Comparison of ENCODE assay signal across 24 cellular contexts in the genomic region with DNA sequence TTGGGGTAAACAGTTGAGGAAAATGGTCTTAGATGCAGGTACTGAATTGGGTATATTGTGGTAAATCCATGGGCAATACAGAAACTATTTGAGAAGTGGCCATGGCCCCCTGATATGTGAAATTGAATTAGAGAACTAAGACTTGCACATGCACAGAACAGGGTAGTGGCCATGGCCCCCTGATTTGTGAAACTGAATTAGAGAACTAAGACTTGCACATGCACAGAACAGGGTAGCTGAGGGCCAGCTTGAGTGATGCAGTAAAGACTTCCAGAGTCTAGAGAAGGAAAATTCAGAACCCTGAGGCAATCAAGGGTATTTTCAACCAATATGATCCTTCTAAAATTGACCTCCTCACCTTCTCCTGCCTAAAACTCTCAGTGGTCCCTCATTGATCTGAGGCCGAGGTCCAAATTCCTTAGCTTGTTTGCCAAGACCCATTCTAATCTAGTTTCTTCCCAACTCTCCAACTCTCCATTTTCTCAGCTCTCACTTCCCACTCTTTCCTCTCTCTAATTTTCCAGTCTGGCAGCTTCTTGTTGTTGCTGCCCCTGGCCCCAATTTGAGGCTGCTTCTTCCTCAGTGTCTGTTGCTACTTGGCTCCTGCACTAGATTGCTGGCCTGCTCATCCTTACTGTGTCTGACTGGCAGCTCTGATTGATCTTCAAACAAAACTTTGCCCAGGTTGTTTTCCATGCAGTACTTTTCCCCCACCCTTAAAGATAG.
"Had no signal": no experiment of that assay in that cellular context is flagged by ENCODE, and none has a peak within 500 bp of the region (broad histone marks: within the 10 kb centered on the region; RNA-seq: fewer than 3 reads in every experiment).

No MANE protein-coding gene starts in this region.

- H3K36me3 Mint-ChIP-seq: activated naive CD8-positive, alpha-beta T cell treated with anti-CD3 and anti-CD28 coated beads, Interleukin-2, amount 10 ng/mL, durations not matched to agents 7 days and 5 days had no signal

- H3K27me3 Mint-ChIP-seq: activated CD4-positive, alpha-beta memory T cell treated with anti-CD3 and anti-CD28 coated beads, Interleukin-2, amount 10 ng/mL, durations not matched to agents 7 days and 5 days had no signal

- H3K27ac ChIP-seq: adrenal gland, VCaP had no signal

- H3K4me1 ChIP-seq: adrenal gland had no signal

- H3K27me3 ChIP-seq: adrenal gland, MG63 had no signal

- H3K4me3 Mint-ChIP-seq: activated CD4-positive, alpha-beta memory T cell treated with anti-CD3 and anti-CD28 coated beads, Interleukin-2, amount 10 ng/mL, durations not matched to agents 7 days and 5 days; activated CD4-positive, alpha-beta T cell treated with anti-CD3 and anti-CD28 coated beads for 36 hours; activated naive CD8-positive, alpha-beta T cell treated with anti-CD3 and anti-CD28 coated beads, Interleukin-2, amount 10 ng/mL, durations not matched to agents 7 days and 5 days; activated T-cell treated with anti-CD3 and anti-CD28 coated beads, Interleukin-2, amount 50 U/mL, for 72 hours; T-helper 17 cell had no signal

- H3K9me3 ChIP-seq: adrenal gland, MG63 had no signal

- ATAC-seq: activated CD4-positive, alpha-beta T cell treated with anti-CD3 and anti-CD28 coated beads for 36 hours; activated T-cell treated with anti-CD3 and anti-CD28 coated beads, Interleukin-2, amount 50 U/mL, for 72 hours; T-helper 17 cell had no signal

- H3K27ac Mint-ChIP-seq: activated CD4-positive, alpha-beta memory T cell treated with anti-CD3 and anti-CD28 coated beads, Interleukin-2, amount 10 ng/mL, durations not matched to agents 7 days and 5 days; activated CD4-positive, alpha-beta T cell treated with anti-CD3 and anti-CD28 coated beads for 36 hours; activated naive CD8-positive, alpha-beta T cell treated with anti-CD3 and anti-CD28 coated beads, Interleukin-2, amount 10 ng/mL, durations not matched to agents 7 days and 5 days; activated T-cell treated with anti-CD3 and anti-CD28 coated beads, Interleukin-2, amount 50 U/mL, for 72 hours; activated T-helper 2 cell treated with anti-CD3 and anti-CD28 coated beads, Interferon-gamma antibody, Interleukin-2, Interleukin-4, amounts not matched to agents 10 μg/mL and 5 μg/mL and 100 μg/mL, durations not matched to agents 14 hours and 24 hours and 36 hours; T-helper 17 cell had no signal

- H3K4me1 Mint-ChIP-seq: activated CD4-positive, alpha-beta memory T cell treated with anti-CD3 and anti-CD28 coated beads, Interleukin-2, amount 10 ng/mL, durations not matched to agents 7 days and 5 days; activated CD4-positive, alpha-beta T cell treated with anti-CD3 and anti-CD28 coated beads for 36 hours; activated naive CD8-positive, alpha-beta T cell treated with anti-CD3 and anti-CD28 coated beads, Interleukin-2, amount 10 ng/mL, durations not matched to agents 7 days and 5 days; T-helper 17 cell had no signal

- H3K4me3 ChIP-seq: adrenal gland, MG63 had no signal

- DNase-seq: activated CD4-positive, alpha-beta memory T cell treated with anti-CD3 and anti-CD28 coated beads, Interleukin-2, amount 10 ng/mL, durations not matched to agents 7 days and 5 days; activated CD4-positive, alpha-beta T cell treated with anti-CD3 and anti-CD28 coated beads for 36 hours; activated CD4-positive, alpha-beta T cell treated with anti-CD3 and anti-CD28 coated beads, Interleukin-2, amount 50 U/mL, for 1 hour; activated gamma-delta T cell treated with Interleukin-2 at 50 U/mL for 16 hours; activated naive CD4-positive, alpha-beta T cell treated with anti-CD3 and anti-CD28 coated beads, Interleukin-2, amount 50 U/mL, for 16 hours; activated naive CD8-positive, alpha-beta T cell treated with anti-CD3 and anti-CD28 coated beads, Interleukin-2, amount 10 ng/mL, durations not matched to agents 7 days and 5 days; activated T-cell treated with anti-CD3 and anti-CD28 coated beads, Interleukin-2, amount 50 U/mL, for 72 hours; adrenal gland; anterior cingulate cortex; cerebellar nuclear complex; MG63; NCI-H1105 treated with DMSO at 0.1 percent for 48 hours; NCI-H146; NCI-H187 treated with DMSO at 0.1 percent for 48 hours; NCI-H2107; NCI-H2171 treated with DMSO at 0.1 percent for 48 hours; NCI-H226; NCI-H510A treated with DMSO at 0.1 percent for 48 hours; NCI-H69; SIG-M5; T-helper 17 cell; T1000 had no signal

- H3K36me3 ChIP-seq: adrenal gland, MG63 had no signal
